8 cellular contexts compared by ENCODE assay signal in genomic region chr16:3171855-3172593, GRCh38.
DNase-seq lines count a peak whose midpoint lies in the region; ATAC-seq and TF ChIP-seq lines count a peak whose summit lies in the region.

No MANE protein-coding gene starts in this region.

- H3K27me3 ChIP-seq in HAP-1 (ENCODE audit: low read depth): no peaks in the 10 kb centered on the region

- no peaks in the 10 kb centered on the region for H3K9me3 Mint-ChIP-seq in T-helper 1 cell treated with Interleukin-12 subunit alpha and Interleukin-12 subunit beta and Interleukin-4 antibody, amounts not matched to agents 30 μg/mL and 1 μg/mL, for 36 hours
- no peaks in the 10 kb centered on the region for H3K9me3 Mint-ChIP-seq in stimulated activated memory B cell treated with anti-CD40 and anti-IgM and Interleukin-4, amounts not matched to agents 10 μg/mL and 1 μg/mL and 100 μg/mL, for 72 hours

- no peak for TF ChIP-seq POLR2A in erythroblast (IDR thresholded peaks at IDR 0.05; ENCODE audit: low read length)

- H3K4me3 Mint-ChIP-seq in T-helper 1 cell treated with Interleukin-12 subunit alpha and Interleukin-12 subunit beta and Interleukin-4 antibody, amounts not matched to agents 30 μg/mL and 1 μg/mL, for 36 hours: peak overlapping the region; percentile 67
- peak overlapping the region; percentile 66 for H3K4me3 Mint-ChIP-seq in stimulated activated memory B cell treated with anti-CD40 and anti-IgM and Interleukin-4, amounts not matched to agents 10 μg/mL and 1 μg/mL and 100 μg/mL, for 72 hours

- H3K36me3 Mint-ChIP-seq in T-helper 1 cell treated with Interleukin-12 subunit alpha and Interleukin-12 subunit beta and Interleukin-4 antibody, amounts not matched to agents 30 μg/mL and 1 μg/mL, for 36 hours (ENCODE audit: low read depth): peaks cover 4% of the 10 kb centered on the region
- no peaks in the 10 kb centered on the region for H3K36me3 Mint-ChIP-seq in stimulated activated memory B cell treated with anti-CD40 and anti-IgM and Interleukin-4, amounts not matched to agents 10 μg/mL and 1 μg/mL and 100 μg/mL, for 72 hours

- H3K36me3 ChIP-seq in HAP-1 (replicated peaks): no peaks in the 10 kb centered on the region

- no peaks in the 10 kb centered on the region for H3K9me3 ChIP-seq in HAP-1

- in situ Hi-C loops in HAP-1 (cut with MboI; ENCODE audit: low sequenced_read_pairs): no loop called here

- H3K4me3 ChIP-seq in HAP-1: no peak overlapping the region

- H3K4me1 ChIP-seq in HAP-1: peaks cover 5% of the 10 kb centered on the region

- H3K27ac Mint-ChIP-seq in T-helper 1 cell treated with Interleukin-12 subunit alpha and Interleukin-12 subunit beta and Interleukin-4 antibody, amounts not matched to agents 30 μg/mL and 1 μg/mL, for 36 hours: peak overlapping the region; percentile 82
- peak overlapping the region; percentile 75 for H3K27ac Mint-ChIP-seq in stimulated activated memory B cell treated with anti-CD40 and anti-IgM and Interleukin-4, amounts not matched to agents 10 μg/mL and 1 μg/mL and 100 μg/mL, for 72 hours

- peaks cover 73% of the 10 kb centered on the region for H3K27me3 Mint-ChIP-seq in T-helper 1 cell treated with Interleukin-12 subunit alpha and Interleukin-12 subunit beta and Interleukin-4 antibody, amounts not matched to agents 30 μg/mL and 1 μg/mL, for 36 hours (ENCODE audit: low read depth)
- H3K27me3 Mint-ChIP-seq in stimulated activated memory B cell treated with anti-CD40 and anti-IgM and Interleukin-4, amounts not matched to agents 10 μg/mL and 1 μg/mL and 100 μg/mL, for 72 hours: peaks cover 67% of the 10 kb centered on the region

- H3K4me1 Mint-ChIP-seq in T-helper 1 cell treated with Interleukin-12 subunit alpha and Interleukin-12 subunit beta and Interleukin-4 antibody, amounts not matched to agents 30 μg/mL and 1 μg/mL, for 36 hours (ENCODE audit: low read depth): peaks cover 23% of the 10 kb centered on the region
- peaks cover 31% of the 10 kb centered on the region for H3K4me1 Mint-ChIP-seq in stimulated activated memory B cell treated with anti-CD40 and anti-IgM and Interleukin-4, amounts not matched to agents 10 μg/mL and 1 μg/mL and 100 μg/mL, for 72 hours

- peak; percentile 62 to 66 for DNase-seq in HAP-1 (ENCODE audit: low spot score in 2 of 2)
- DNase-seq in erythroblast (lab: John Stamatoyannopoulos, UW): peak; percentile 36 to 42
- DNase-seq in NCI-H1417 (lab: John Stamatoyannopoulos, UW): no peak
- DNase-seq in NOMO-1 (lab: John Stamatoyannopoulos, UW; ENCODE audit: unreplicated experiment in 2 of 2): no peak
- DNase-seq in amniotic stem cell (lab: John Stamatoyannopoulos, UW): no peak

- peak; percentile 50 for ATAC-seq in stimulated activated memory B cell treated with anti-CD40 and anti-IgM and Interleukin-4, amounts not matched to agents 10 μg/mL and 1 μg/mL and 100 μg/mL, for 72 hours
- ATAC-seq in GM21367 (IDR thresholded peaks at IDR 0.05; ENCODE audit: unreplicated experiment): no peak

Comparison
In these comparisons a context has a peak if more than half of its experiments do, and no peak if none do; other contexts are left out.
1. DNase-seq: peak in HAP-1 (2 of 2) and erythroblast (2 of 2); none in NCI-H1417 (0 of 3), NOMO-1 (0 of 2) and amniotic stem cell (single experiment).